ENCODE assay signal across 1 cellular context in genomic region chr1:247387096-247387495, GRCh38.
TF ChIP-seq lines count a peak whose summit lies in the region.

No MANE protein-coding gene starts in this region.

TF ChIP-seq in K562, 482 proteins besides CTCF, POLR2A, EP300 and RAD21:
- TF ChIP-seq VEZF1 (CRISPR knock-in tag; IDR thresholded peaks at IDR 0.05), result peak; percentile 38
- no peak for TF ChIP-seq MCM7 (IDR thresholded peaks at IDR 0.05)
